Comparison of ENCODE assay signal across 1 cellular context in genomic region chr6:35719830-35720733, GRCh38.
TF ChIP-seq lines count a peak whose summit lies in the region.

No MANE protein-coding gene starts in this region.

TF ChIP-seq in GM12878, 131 proteins besides CTCF, POLR2A, EP300 and RAD21 (continued from another document):
- TF ChIP-seq MEF2A (IDR thresholded peaks at IDR 0.05; ENCODE audit: insufficient read depth, low read depth, low read length) (peak; percentile 88), CHD4 (IDR thresholded peaks at IDR 0.05) (no peak), SIN3A (IDR thresholded peaks at IDR 0.05; ENCODE audit: low read depth, low read length) (0 out of 2 replicates have a peak, but pooled peaks have one; percentile 21), JUNB (IDR thresholded peaks at IDR 0.05) (peak; percentile 19; the same call in 1 of the 2 replicates), POU2F2 (IDR thresholded peaks at IDR 0.05; ENCODE audit: borderline replicate concordance, low read depth, low read length) (peak; percentile 9; the same call in 1 of the 3 replicates), NR2C1 (IDR thresholded peaks at IDR 0.05) (no peak), TBL1XR1 (IDR thresholded peaks at IDR 0.05; ENCODE audit: low read depth, low read length) (0 out of 2 replicates have a peak, but pooled peaks have one; percentile 36), DPF2 (IDR thresholded peaks at IDR 0.05) (peak; percentile 89), RUNX3 (IDR thresholded peaks at IDR 0.05; ENCODE audit: low read length) (peak; percentile 60; the same call in 1 of the 2 replicates), NBN (IDR thresholded peaks at IDR 0.05) (0 out of 2 replicates have a peak, but pooled peaks have one; percentile 76), MEF2B (IDR thresholded peaks at IDR 0.05; ENCODE audit: partially characterized antibody, poor library complexity, severe bottlenecking) (peak; percentile 75), MAX (IDR thresholded peaks at IDR 0.05; ENCODE audit: low read depth, low read length) (no peak), PML (IDR thresholded peaks at IDR 0.05; ENCODE audit: low read length) (peak; percentile 43; the same call in 1 of the 2 replicates), ZNF24 (IDR thresholded peaks at IDR 0.05) (no peak), TCF3 (IDR thresholded peaks at IDR 0.05; ENCODE audit: borderline replicate concordance, insufficient read depth, low read depth, low read length) (peak; percentile 92), NFIC (IDR thresholded peaks at IDR 0.05; ENCODE audit: low read depth, low read length) (peak; percentile 82), EED (IDR thresholded peaks at IDR 0.05; ENCODE audit: low read depth) (peak; percentile 96), SIX5 (IDR thresholded peaks at IDR 0.05; ENCODE audit: low read depth, low read length, severe bottlenecking) (no peak)
